ENCODE assay signal across 25 cellular contexts in the genomic region with DNA sequence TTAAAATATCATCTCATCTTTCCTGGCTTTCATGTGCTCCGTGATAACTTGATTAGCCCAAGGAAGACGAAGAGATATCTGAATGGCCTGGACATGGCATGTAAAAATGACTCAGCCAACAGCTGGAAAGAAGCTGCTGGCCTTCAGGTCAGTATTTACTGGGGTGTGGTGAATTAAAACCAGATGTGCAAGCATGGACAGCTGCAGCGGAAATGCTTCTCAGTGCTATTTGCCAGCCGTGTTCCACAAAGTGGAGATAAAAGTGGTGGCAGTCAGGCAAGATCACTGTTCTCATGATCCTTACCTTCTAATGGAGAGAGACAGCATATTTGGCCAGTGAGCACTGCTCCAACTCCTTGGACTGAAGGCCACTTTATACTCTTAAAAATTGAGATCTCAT.
DNase-seq lines count a peak whose midpoint lies in the region; ATAC-seq and TF ChIP-seq lines count a peak whose summit lies in the region.
"Had no signal": no experiment of that assay in that cellular context is flagged by ENCODE, and none has a peak within 500 bp of the region (broad histone marks: within the 10 kb centered on the region; RNA-seq: fewer than 3 reads in every experiment).

No MANE protein-coding gene starts in this region.

- H3K4me3 ChIP-seq in HFF-Myc (replicated peaks; ENCODE audit: low read depth, low read length) (no peak overlapping the region), adipocyte (ENCODE audit: low read length) (no peak overlapping the region), heart right ventricle (no peak overlapping the region), skeletal muscle cell (ENCODE audit: low read depth, low read length) (no peak overlapping the region)
- H3K4me3 ChIP-seq: dorsolateral prefrontal cortex, GM12878, left lung had no signal

- ATAC-seq in heart right ventricle (peak in 7 of 8 donors; percentile 55 to 87 (median 78)), HG03039 (IDR thresholded peaks at IDR 0.05; ENCODE audit: unreplicated experiment) (no peak)
- ATAC-seq: GM12878, left lung had no signal

- no peaks in the 10 kb centered on the region for H3K27me3 ChIP-seq in adipocyte (replicated peaks; ENCODE audit: control insufficient read depth, insufficient read depth, low read length)
- no peaks in the 10 kb centered on the region for H3K27me3 ChIP-seq in heart right ventricle
- H3K27me3 ChIP-seq: dorsolateral prefrontal cortex, left lung, neutrophil had no signal

- WGBS in heart right ventricle, 2 donors, result 45 to 53% methylated on average over 4 of the region's 4 CpGs

- H3K27ac Mint-ChIP-seq in activated CD4-positive, alpha-beta memory T cell treated with anti-CD3 and anti-CD28 coated beads, Interleukin-2, amount 10 ng/mL, durations not matched to agents 7 days and 5 days, result no peak overlapping the region
- H3K27ac Mint-ChIP-seq: CD4-positive, CD25-positive, alpha-beta regulatory T cell; T-helper 2 cell treated with Interferon-gamma antibody and Interleukin-4, amounts not matched to agents 5 μg/mL and 100 μg/mL, for 36 hours had no signal

- no peak overlapping the region for H3K9ac ChIP-seq in adipocyte (ENCODE audit: low read length)

- no peaks in the 10 kb centered on the region for H3K36me3 Mint-ChIP-seq in activated CD4-positive, alpha-beta memory T cell treated with anti-CD3 and anti-CD28 coated beads, Interleukin-2, amount 10 ng/mL, durations not matched to agents 7 days and 5 days (ENCODE audit: low read depth)
- H3K36me3 Mint-ChIP-seq: CD4-positive, CD25-positive, alpha-beta regulatory T cell had no signal

- H3K4me1 Mint-ChIP-seq in activated CD4-positive, alpha-beta memory T cell treated with anti-CD3 and anti-CD28 coated beads, Interleukin-2, amount 10 ng/mL, durations not matched to agents 7 days and 5 days, result no peaks in the 10 kb centered on the region
- H3K4me1 Mint-ChIP-seq: CD4-positive, CD25-positive, alpha-beta regulatory T cell; central memory CD8-positive, alpha-beta T cell had no signal

- H3K9me3 ChIP-seq in adipocyte (ENCODE audit: control insufficient read depth, low read length) (no peaks in the 10 kb centered on the region), heart right ventricle (peaks cover 0 to 17% (median 0%) of the 10 kb centered on the region in 11 donors)

- POLR2A ChIA-PET in activated CD4-positive, alpha-beta memory T cell treated with anti-CD3 and anti-CD28 coated beads, Interleukin-2, amount 10 ng/mL, durations not matched to agents 7 days and 5 days (lab: Charles Lee), result no interaction called here

- no peak overlapping the region for H3K27ac ChIP-seq in heart right ventricle
- H3K27ac ChIP-seq: dorsolateral prefrontal cortex, left lung, neutrophil, WERI-Rb-1 had no signal

- H3K4me1 ChIP-seq in adipocyte (ENCODE audit: control insufficient read depth, insufficient read depth, low read length) (peaks cover 11% of the 10 kb centered on the region), heart right ventricle (no peaks in the 10 kb centered on the region)
- H3K4me1 ChIP-seq: left lung had no signal

- no peaks in the 10 kb centered on the region for H3K36me3 ChIP-seq in adipocyte (ENCODE audit: control insufficient read depth, insufficient read depth, low read length, severe bottlenecking)
- H3K36me3 ChIP-seq in heart right ventricle, result no peaks in the 10 kb centered on the region
- H3K36me3 ChIP-seq: left lung, neutrophil, WERI-Rb-1 had no signal

- in situ Hi-C loops in GM13977 (cut with MboI; ENCODE audit: low pct_unique_long_range_greater_than_20kb, low sequenced_read_pairs, unreplicated experiment), result no loop called here

- TF ChIP-seq CTCF in HFF-Myc (IDR thresholded peaks at IDR 0.05; ENCODE audit: low read depth, low read length, missing control alignments) (no peak), heart right ventricle (IDR thresholded peaks at IDR 0.05) (no peak), GM13977 (IDR thresholded peaks at IDR 0.05; ENCODE audit: extremely low read depth, insufficient read depth, missing control alignments) (no peak)

- H3K9me3 Mint-ChIP-seq in activated CD4-positive, alpha-beta memory T cell treated with anti-CD3 and anti-CD28 coated beads, Interleukin-2, amount 10 ng/mL, durations not matched to agents 7 days and 5 days, result peaks cover 13% of the 10 kb centered on the region

- no peaks in the 10 kb centered on the region for H3K27me3 Mint-ChIP-seq in activated CD4-positive, alpha-beta memory T cell treated with anti-CD3 and anti-CD28 coated beads, Interleukin-2, amount 10 ng/mL, durations not matched to agents 7 days and 5 days
- H3K27me3 Mint-ChIP-seq: CD4-positive, CD25-positive, alpha-beta regulatory T cell; central memory CD8-positive, alpha-beta T cell had no signal

- peak; percentile 51 for DNase-seq in HFF-Myc (ENCODE audit: extremely low read depth, low read depth)
- peak; percentile 6 for DNase-seq in adipocyte (ENCODE audit: low read depth)
- DNase-seq in heart right ventricle, result peak in 1 of 2 donors; percentile 35
- peak; percentile 66 for DNase-seq in skeletal muscle cell (ENCODE audit: low read depth)
- no peak for DNase-seq in GM13977 (ENCODE audit: low spot score)
- no peak for DNase-seq in activated CD4-positive, alpha-beta memory T cell treated with anti-CD3 and anti-CD28 coated beads, Interleukin-2, amount 10 ng/mL, durations not matched to agents 7 days and 5 days
- no peak for DNase-seq in glomerular visceral epithelial cell (ENCODE audit: extremely low spot score)
- DNase-seq: activated CD4-positive, alpha-beta T cell treated with anti-CD3 and anti-CD28 coated beads, Interleukin-2, amount 50 U/mL, for 4 hours; activated effector memory CD4-positive, alpha-beta T cell treated with anti-CD3 and anti-CD28 coated beads, Interleukin-2, amount 50 U/mL, for 16 hours; CD4-positive, CD25-positive, alpha-beta regulatory T cell; DMS53; dorsolateral prefrontal cortex; GF-D8; glutamatergic neuron; KBM-7; left lung; NCI-H187; NCI-H226; NCI-H82; WERI-Rb-1 had no signal

- intact Hi-C loops in heart right ventricle (cut with DNase I), result loop anchor here in 2 of 10 donors (10.0 kb wide), 1 partner anchor 94 kb away; no protein-coding TSS in a partner anchor

- no peak overlapping the region for H3K4me3 Mint-ChIP-seq in activated CD4-positive, alpha-beta memory T cell treated with anti-CD3 and anti-CD28 coated beads, Interleukin-2, amount 10 ng/mL, durations not matched to agents 7 days and 5 days
- H3K4me3 Mint-ChIP-seq: CD4-positive, CD25-positive, alpha-beta regulatory T cell; central memory CD8-positive, alpha-beta T cell; T-helper 2 cell treated with Interferon-gamma antibody and Interleukin-4, amounts not matched to agents 5 μg/mL and 100 μg/mL, for 36 hours had no signal

- CTCF ChIA-PET in activated CD4-positive, alpha-beta memory T cell treated with anti-CD3 and anti-CD28 coated beads, Interleukin-2, amount 10 ng/mL, durations not matched to agents 7 days and 5 days (lab: Charles Lee), result no interaction called here

Comparison
In these comparisons a context has a peak if more than half of its experiments do, and no peak if none do; other contexts are left out.
1. DNase-seq: peak in HFF-Myc (single experiment), adipocyte (single experiment) and skeletal muscle cell (single experiment); none in GM13977 (single experiment), activated CD4-positive, alpha-beta memory T cell treated with anti-CD3 and anti-CD28 coated beads, Interleukin-2, amount 10 ng/mL, durations not matched to agents 7 days and 5 days (single experiment) and glomerular visceral epithelial cell (single experiment).